ENCODE assay signal across 17 cellular contexts in genomic region chr6:13470240-13471140, GRCh38. TPM values are rescaled to one million over a fixed set of nuclear protein-coding genes. Genes with fewer than 3 reads are reported as not detected.
DNase-seq lines count a peak whose midpoint lies in the region; ATAC-seq, FAIRE-seq and TF ChIP-seq lines count a peak whose summit lies in the region.
"Had no signal": no experiment of that assay in that cellular context is flagged by ENCODE, and none has a peak within 500 bp of the region (broad histone marks: within the 10 kb centered on the region; RNA-seq: fewer than 3 reads in every experiment).

No MANE protein-coding gene starts in this region.

- FAIRE-seq in GM19239 (lab: Jason Lieb, UNC): no peak
- FAIRE-seq: A204.1 had no signal

- H3K36me3 Mint-ChIP-seq in stimulated activated memory B cell treated with anti-CD40 and anti-IgM and Interleukin-4, amounts not matched to agents 10 μg/mL and 1 μg/mL and 100 μg/mL, for 72 hours: peaks cover 29% of the 10 kb centered on the region
- H3K36me3 Mint-ChIP-seq: neural progenitor cell had no signal

- no peak for TF ChIP-seq POLR2A in suprapubic skin (IDR thresholded peaks at IDR 0.05)

- peak overlapping the region; percentile 76 for H3K27ac ChIP-seq in left ventricle myocardium inferior (replicated peaks)
- H3K27ac ChIP-seq in suprapubic skin: no peak overlapping the region
- H3K27ac ChIP-seq: neural progenitor cell, tibial artery had no signal

- peaks cover 11% of the 10 kb centered on the region for H3K36me3 ChIP-seq in left ventricle myocardium inferior
- no peaks in the 10 kb centered on the region for H3K36me3 ChIP-seq in suprapubic skin
- H3K36me3 ChIP-seq: neural progenitor cell had no signal

- no peak for TF ChIP-seq EP300 in suprapubic skin (IDR thresholded peaks at IDR 0.05)

- H3K4me1 Mint-ChIP-seq in stimulated activated memory B cell treated with anti-CD40 and anti-IgM and Interleukin-4, amounts not matched to agents 10 μg/mL and 1 μg/mL and 100 μg/mL, for 72 hours: peaks cover 66% of the 10 kb centered on the region

- H3K9me3 ChIP-seq in left ventricle myocardium inferior (replicated peaks) (peaks cover 6% of the 10 kb centered on the region), suprapubic skin (no peaks in the 10 kb centered on the region)
- H3K9me3 ChIP-seq: tibial artery had no signal

- no peaks in the 10 kb centered on the region for H3K27me3 Mint-ChIP-seq in stimulated activated memory B cell treated with anti-CD40 and anti-IgM and Interleukin-4, amounts not matched to agents 10 μg/mL and 1 μg/mL and 100 μg/mL, for 72 hours
- H3K27me3 Mint-ChIP-seq: IgD-negative memory B cell had no signal

- H3K4me3 Mint-ChIP-seq in stimulated activated memory B cell treated with anti-CD40 and anti-IgM and Interleukin-4, amounts not matched to agents 10 μg/mL and 1 μg/mL and 100 μg/mL, for 72 hours: peak overlapping the region; percentile 2
- H3K4me3 Mint-ChIP-seq: neural progenitor cell had no signal

- peaks cover 91% of the 10 kb centered on the region for H3K4me1 ChIP-seq in left ventricle myocardium inferior
- peaks cover 36% of the 10 kb centered on the region for H3K4me1 ChIP-seq in suprapubic skin

- no peaks in the 10 kb centered on the region for H3K9me3 Mint-ChIP-seq in stimulated activated memory B cell treated with anti-CD40 and anti-IgM and Interleukin-4, amounts not matched to agents 10 μg/mL and 1 μg/mL and 100 μg/mL, for 72 hours
- H3K9me3 Mint-ChIP-seq: neural progenitor cell had no signal

- no peak for ATAC-seq in stimulated activated memory B cell treated with anti-CD40 and anti-IgM and Interleukin-4, amounts not matched to agents 10 μg/mL and 1 μg/mL and 100 μg/mL, for 72 hours

- WGBS in suprapubic skin: 69% methylated on average over 10 of the region's 10 CpGs

- H3K4me3 ChIP-seq in left ventricle myocardium inferior (peak overlapping the region; percentile 20), suprapubic skin (no peak overlapping the region)
- H3K4me3 ChIP-seq: neural progenitor cell, tibial artery had no signal

- DNase-seq in NCI-H524 (lab: John Stamatoyannopoulos, UW) (peak; percentile 51 to 81), NCI-H524 treated with DMSO at 0.1 percent for 48 hours (lab: John Stamatoyannopoulos, UW) (no peak), amygdala (lab: John Stamatoyannopoulos, UW) (peak in 52 of 56 donors; percentile 21 to 84 (median 58)), left ventricle myocardium inferior (no peak), suprapubic skin (ENCODE audit: low spot score in 2 of 2) (no peak), GM19239 (ENCODE audit: insufficient read length, low spot score) (no peak), NCI-H748 (lab: John Stamatoyannopoulos, UW; ENCODE audit: unreplicated experiment) (no peak)
- DNase-seq: activated CD4-positive, CD25-positive, alpha-beta regulatory T cell treated with anti-CD3 and anti-CD28 coated beads, Interleukin-2, amount 50 U/mL, for 72 hours; activated T-cell treated with anti-CD3 and anti-CD28 coated beads for 4 hours; amniotic stem cell; effector CD4-positive, alpha-beta T cell; NCI-H1417 treated with DMSO at 0.1 percent for 48 hours; tibial artery had no signal

- no peak for TF ChIP-seq CTCF in left ventricle myocardium inferior (IDR thresholded peaks at IDR 0.05; ENCODE audit: borderline replicate concordance)
- TF ChIP-seq CTCF in suprapubic skin (IDR thresholded peaks at IDR 0.05): no peak

- intact Hi-C loops in left ventricle myocardium inferior (cut with micrococcal nuclease): no loop called here

- H3K27ac Mint-ChIP-seq in stimulated activated memory B cell treated with anti-CD40 and anti-IgM and Interleukin-4, amounts not matched to agents 10 μg/mL and 1 μg/mL and 100 μg/mL, for 72 hours: peak overlapping the region; percentile 67
- H3K27ac Mint-ChIP-seq: IgD-negative memory B cell, neural progenitor cell had no signal

- H3K27me3 ChIP-seq in left ventricle myocardium inferior (ENCODE audit: low read depth) (no peaks in the 10 kb centered on the region), suprapubic skin (no peaks in the 10 kb centered on the region)
- H3K27me3 ChIP-seq: neural progenitor cell, tibial artery had no signal

RNA-seq across cellular contexts. Expression of gene GFOD1, which starts 16.9 kb away (rescaled TPM):
- total RNA-seq in left ventricle myocardium inferior (51.6 TPM), suprapubic skin (10 to 100 TPM in 3 of 4 donors, 1 to 10 TPM in 1; 7.5 to 15.2 (median 13.7) TPM)

Comparison
In these comparisons a context has a peak if more than half of its experiments do, and no peak if none do; other contexts are left out.
1. DNase-seq: peak in NCI-H524 (2 of 2) and amygdala (52 of 56); none in NCI-H524 treated with DMSO at 0.1 percent for 48 hours (single experiment), left ventricle myocardium inferior (single experiment), suprapubic skin (0 of 2), GM19239 (single experiment) and NCI-H748 (single experiment).